In genomic region chr17:751269-752001, GRCh38 we compare ENCODE assay signal across 8 cellular contexts. TPM values are rescaled to one million over a fixed set of nuclear protein-coding genes. Genes with fewer than 3 reads are reported as not detected.
DNase-seq lines count a peak whose midpoint lies in the region; ATAC-seq and TF ChIP-seq lines count a peak whose summit lies in the region.

No MANE protein-coding gene starts in this region.

- TF ChIP-seq CTCF in AG04450 (IDR thresholded peaks at IDR 0.05; ENCODE audit: low read depth, low read length), result no peak

- H3K4me2 ChIP-seq in skeletal muscle satellite cell (ENCODE audit: low read length), result peak overlapping the region; percentile 93

- H3K36me3 Mint-ChIP-seq in activated naive CD8-positive, alpha-beta T cell treated with anti-CD3 and anti-CD28 coated beads, Interleukin-2, amount 50 U/mL, for 24 hours (ENCODE audit: low read depth), result peaks cover 46% of the 10 kb centered on the region

- H3K4me1 Mint-ChIP-seq in activated naive CD8-positive, alpha-beta T cell treated with anti-CD3 and anti-CD28 coated beads, Interleukin-2, amount 50 U/mL, for 24 hours, result peaks cover 35% of the 10 kb centered on the region

- H3K27ac Mint-ChIP-seq in activated naive CD8-positive, alpha-beta T cell treated with anti-CD3 and anti-CD28 coated beads, Interleukin-2, amount 50 U/mL, for 24 hours, result peak overlapping the region; percentile 98

- H3K9me3 ChIP-seq in AG04450 (ENCODE audit: control insufficient read depth, insufficient read depth, low read length) (peaks cover 10% of the 10 kb centered on the region), SJSA1 (replicated peaks) (no peaks in the 10 kb centered on the region), skeletal muscle satellite cell (replicated peaks; ENCODE audit: low read length) (no peaks in the 10 kb centered on the region)

- peak overlapping the region; percentile 92 for H3K9ac ChIP-seq in skeletal muscle satellite cell (ENCODE audit: low read depth, low read length)

- H3K4me3 ChIP-seq in AG04450 (ENCODE audit: low read depth, low read length) (peak overlapping the region; percentile 71), SJSA1 (peak overlapping the region; percentile 84), skeletal muscle satellite cell (ENCODE audit: low read length) (peak overlapping the region; percentile 83)

- POLR2A ChIA-PET in AG04450 (lab: Yijun Ruan, JAX), result interaction anchor here (0.6 kb wide), 1 partner anchor 116 kb away, joined by 3 read pairs; no protein-coding TSS in a partner anchor

- CTCF ChIA-PET in AG04450 (lab: Charles Lee), result interaction anchor here (0.7 to 1.2 kb wide), 2 partner anchors 230 to 305 kb away, joined by 3 read pairs; no protein-coding TSS in a partner anchor

- H3K27ac ChIP-seq in AG04450 (ENCODE audit: low read depth, low read length) (peak overlapping the region; percentile 11), SJSA1 (peak overlapping the region; percentile 45)

- peak; percentile 46 for ATAC-seq in GM18909 (IDR thresholded peaks at IDR 0.05; ENCODE audit: poor library complexity, unreplicated experiment)
- peak; percentile 35 for ATAC-seq in HG03139 (IDR thresholded peaks at IDR 0.05; ENCODE audit: unreplicated experiment)
- ATAC-seq in activated naive CD8-positive, alpha-beta T cell treated with anti-CD3 and anti-CD28 coated beads, Interleukin-2, amount 50 U/mL, for 24 hours, result peak; percentile 34
- ATAC-seq in HG03469 (IDR thresholded peaks at IDR 0.05; ENCODE audit: unreplicated experiment), result no peak

- H3K4me3 Mint-ChIP-seq in activated naive CD8-positive, alpha-beta T cell treated with anti-CD3 and anti-CD28 coated beads, Interleukin-2, amount 50 U/mL, for 24 hours, result peak overlapping the region; percentile 99

- H3K4me1 ChIP-seq in SJSA1 (replicated peaks), result peaks cover 20% of the 10 kb centered on the region
- peaks cover 18% of the 10 kb centered on the region for H3K4me1 ChIP-seq in skeletal muscle satellite cell (ENCODE audit: control insufficient read depth, insufficient read depth, low read length)

- H3K9me3 Mint-ChIP-seq in activated naive CD8-positive, alpha-beta T cell treated with anti-CD3 and anti-CD28 coated beads, Interleukin-2, amount 50 U/mL, for 24 hours, result peaks cover 5% of the 10 kb centered on the region

- DNase-seq in AG04450 (ENCODE audit: low read depth, low spot score), result no peak
- DNase-seq in SJSA1 (ENCODE audit: low read depth in 1 of 2, low spot score in 2 of 2), result peak in 1 of 2 experiments; percentile 38
- DNase-seq in activated naive CD8-positive, alpha-beta T cell treated with anti-CD3 and anti-CD28 coated beads, Interleukin-2, amount 50 U/mL, for 24 hours, result peak; percentile 57
- peak; percentile 58 for DNase-seq in hepatic stellate cell (ENCODE audit: low spot score)

- peaks cover 29% of the 10 kb centered on the region for H3K36me3 ChIP-seq in SJSA1
- peaks cover 20% of the 10 kb centered on the region for H3K36me3 ChIP-seq in skeletal muscle satellite cell (ENCODE audit: insufficient read depth, low read length)

- H3K27me3 ChIP-seq in AG04450 (ENCODE audit: control insufficient read depth, insufficient read depth, low read length) (no peaks in the 10 kb centered on the region), SJSA1 (replicated peaks) (no peaks in the 10 kb centered on the region), skeletal muscle satellite cell (ENCODE audit: control insufficient read depth, insufficient read depth, low read length) (no peaks in the 10 kb centered on the region)

- no peaks in the 10 kb centered on the region for H3K27me3 Mint-ChIP-seq in activated naive CD8-positive, alpha-beta T cell treated with anti-CD3 and anti-CD28 coated beads, Interleukin-2, amount 50 U/mL, for 24 hours

RNA-seq across cellular contexts. Expression of gene GEMIN4, which starts 0.6 kb away (rescaled TPM):
- polyA plus RNA-seq in AG04450 (2011; rRNA removed), result 9.3 and 13.6 TPM in 2 replicates
- 14.6 and 18.3 TPM in 2 replicates for polyA minus RNA-seq in AG04450 (2011; rRNA and poly(A)+ RNA removed)
- total RNA-seq in SJSA1 (2014; rRNA removed; shearing (Covaris generic)), result 2.4 and 8.8 TPM in 2 replicates
- total RNA-seq in skeletal muscle satellite cell (2012; rRNA removed), result 17.5 and 21.0 TPM in 2 replicates

RNA-seq across cellular contexts. Expression of gene TLCD3A, which starts 19.0 kb away (rescaled TPM):
- polyA plus RNA-seq in AG04450 (2011; rRNA removed), result 23.9 and 27.1 TPM in 2 replicates
- polyA minus RNA-seq in AG04450 (2011; rRNA and poly(A)+ RNA removed), result 26.8 and 33.9 TPM in 2 replicates
- 10.9 and 11.8 TPM in 2 replicates for total RNA-seq in SJSA1 (2014; rRNA removed; shearing (Covaris generic))
- total RNA-seq in skeletal muscle satellite cell (2012; rRNA removed), result 30.9 and 36.0 TPM in 2 replicates

RNA-seq across cellular contexts. Expression of gene GLOD4, which starts 30.6 kb away (rescaled TPM):
- polyA plus RNA-seq in AG04450 (2011; rRNA removed), result 33.5 and 42.2 TPM in 2 replicates
- polyA minus RNA-seq in AG04450 (2011; rRNA and poly(A)+ RNA removed), result 18.7 and 23.1 TPM in 2 replicates
- 64.7 and 77.1 TPM in 2 replicates for total RNA-seq in SJSA1 (2014; rRNA removed; shearing (Covaris generic))
- total RNA-seq in skeletal muscle satellite cell (2012; rRNA removed), result 45.9 and 46.9 TPM in 2 replicates

RNA-seq across cellular contexts. Expression of gene MRM3, which starts 30.7 kb away (rescaled TPM):
- 8.1 and 8.7 TPM in 2 replicates for polyA plus RNA-seq in AG04450 (2011; rRNA removed)
- polyA minus RNA-seq in AG04450 (2011; rRNA and poly(A)+ RNA removed), result 4.1 and 8.6 TPM in 2 replicates
- total RNA-seq in SJSA1 (2014; rRNA removed; shearing (Covaris generic)), result 21.3 and 40.2 TPM in 2 replicates
- 23.6 and 27.1 TPM in 2 replicates for total RNA-seq in skeletal muscle satellite cell (2012; rRNA removed)

RNA-seq across cellular contexts. Expression of gene VPS53, which starts 36.8 kb away (rescaled TPM):
- polyA plus RNA-seq in AG04450 (2011; rRNA removed), result 29.2 and 32.7 TPM in 2 replicates
- polyA minus RNA-seq in AG04450 (2011; rRNA and poly(A)+ RNA removed), result 140 and 198 TPM in 2 replicates
- total RNA-seq in SJSA1 (2014; rRNA removed; shearing (Covaris generic)), result 7.0 and 12.9 TPM in 2 replicates
- total RNA-seq in skeletal muscle satellite cell (2012; rRNA removed), result 14.2 and 17.3 TPM in 2 replicates
